ENCODE assay signal across 9 cellular contexts in genomic region chr12:113142173-113142885, GRCh38. TPM values are rescaled to one million over a fixed set of nuclear protein-coding genes. Genes with fewer than 3 reads are reported as not detected.
DNase-seq lines count a peak whose midpoint lies in the region; ATAC-seq, FAIRE-seq and TF ChIP-seq lines count a peak whose summit lies in the region.
"Had no signal": no experiment of that assay in that cellular context is flagged by ENCODE, and none has a peak within 500 bp of the region (broad histone marks: within the 10 kb centered on the region; RNA-seq: fewer than 3 reads in every experiment).

No MANE protein-coding gene starts in this region.

- H3K9ac ChIP-seq in Karpas-422 (ENCODE audit: low read length) (peak overlapping the region; percentile 21; the same call in 1 of the 2 replicates), GM12878 (ENCODE audit: control insufficient read depth, insufficient read depth, low read length) (peak overlapping the region; percentile 15; the same call in 1 of the 2 replicates)

- H3K4me2 ChIP-seq in Karpas-422 (ENCODE audit: low read depth, low read length, poor library complexity, severe bottlenecking) (no peak overlapping the region), GM12878 (ENCODE audit: control insufficient read depth, insufficient read depth) (peak overlapping the region; percentile 10; the same call in 1 of the 2 replicates)

- H3K36me3 ChIP-seq in CD4-positive, CD25-positive, alpha-beta regulatory T cell (ENCODE audit: control insufficient read depth, insufficient read depth, low read length), result no peaks in the 10 kb centered on the region
- no peaks in the 10 kb centered on the region for H3K36me3 ChIP-seq in Karpas-422 (ENCODE audit: insufficient read depth, low read length)
- H3K36me3 ChIP-seq in GM12878 (ENCODE audit: control insufficient read depth in 2 of 2, insufficient read depth in 2 of 2, low read length in 1 of 2), result no peaks in the 10 kb centered on the region
- H3K36me3 ChIP-seq: brain microvascular endothelial cell had no signal

- H4K20me1 ChIP-seq in Karpas-422 (ENCODE audit: insufficient read depth, low read depth, low read length) (no peaks in the 10 kb centered on the region), GM12878 (ENCODE audit: control insufficient read depth, insufficient read depth) (no peaks in the 10 kb centered on the region)

- no peak for TF ChIP-seq CTCF in GM12878 (IDR thresholded peaks at IDR 0.05 in 2 of 3, conservative IDR thresholded peaks at IDR 0.05 in 1 of 3; ENCODE audit: control insufficient read depth in 2 of 3, extremely low read depth in 1 of 3, insufficient read depth in 1 of 3, low read depth in 3 of 3, low read length in 3 of 3)

- no peaks in the 10 kb centered on the region for H3K4me1 ChIP-seq in CD4-positive, CD25-positive, alpha-beta regulatory T cell (ENCODE audit: control insufficient read depth, insufficient read depth, low read length, poor library complexity, severe bottlenecking)
- peaks cover 12% of the 10 kb centered on the region for H3K4me1 ChIP-seq in Karpas-422 (ENCODE audit: low read length)
- no peaks in the 10 kb centered on the region; the same call in 1 of the 2 replicates for H3K4me1 ChIP-seq in GM12878 (ENCODE audit: control insufficient read depth, insufficient read depth, low read length)

- H3K36me3 Mint-ChIP-seq in CD4-positive, CD25-positive, alpha-beta regulatory T cell, result no peaks in the 10 kb centered on the region

- H3K4me1 Mint-ChIP-seq in CD4-positive, CD25-positive, alpha-beta regulatory T cell, result peaks cover 0 to 6% (median 2%) of the 10 kb centered on the region in 4 donors

- POLR2A ChIA-PET in GM12878 (lab: Charles Lee), result interaction anchor here (1.5 kb wide), 1 partner anchor 11 kb away, joined by 4 read pairs; no protein-coding TSS in a partner anchor

- in situ Hi-C loops in GM12878 (cut with MboI), result no loop called here

- no peak for TF ChIP-seq POLR2A in GM12878 (IDR thresholded peaks at IDR 0.05; ENCODE audit: low read depth, low read length)

- TF ChIP-seq RAD21 in GM12878 (IDR thresholded peaks at IDR 0.05; ENCODE audit: insufficient read depth, low read depth, low read length), result no peak

- H3K4me3 Mint-ChIP-seq in CD4-positive, CD25-positive, alpha-beta regulatory T cell, result no peak overlapping the region

- H3K79me2 ChIP-seq in Karpas-422 (ENCODE audit: low read length) (no peaks in the 10 kb centered on the region), GM12878 (ENCODE audit: control insufficient read depth, insufficient read depth, low read length) (no peaks in the 10 kb centered on the region)

- 31% methylated on average over 14 of the region's 17 CpGs for WGBS in GM12878 (ENCODE audit: insufficient coverage, insufficient replicate concordance, low lambda C conversion rate, missing lambda C conversion rate)

- TF ChIP-seq EP300 in GM12878 (IDR thresholded peaks at IDR 0.05; ENCODE audit: borderline replicate concordance in 1 of 2, control insufficient read depth in 1 of 2, low read depth in 2 of 2, low read length in 2 of 2), result no peak

- no peak for FAIRE-seq in GM12878 (lab: Jason Lieb, UNC)

- no TSS peak for BruUV-seq in GM12878 (replicated peaks; lab: Mats Ljungman, UMichigan)

- no peak overlapping the region for H3K4me3 ChIP-seq in CD4-positive, CD25-positive, alpha-beta regulatory T cell (ENCODE audit: low read depth, low read length)
- H3K4me3 ChIP-seq in Karpas-422 (ENCODE audit: low read length) (no peak overlapping the region), GM12878 (no peak overlapping the region)

- ATAC-seq in CD4-positive, CD25-positive, alpha-beta regulatory T cell (ENCODE audit: low read depth in 2 of 2), result peak; percentile 22 to 34
- ATAC-seq in GM12878, result peak; percentile 50
- ATAC-seq in GM21529 (IDR thresholded peaks at IDR 0.05; ENCODE audit: unreplicated experiment), result no peak
- ATAC-seq in HG02763 (IDR thresholded peaks at IDR 0.05; ENCODE audit: unreplicated experiment), result no peak

- peak overlapping the region; percentile 85; the same call in 1 of the 2 replicates for H2AFZ ChIP-seq in Karpas-422 (ENCODE audit: low read length)
- peak overlapping the region; percentile 47 for H2AFZ ChIP-seq in GM12878 (ENCODE audit: control insufficient read depth, low read depth, low read length)

- intact Hi-C loops in GM12878 (cut with micrococcal nuclease; ENCODE audit: unreplicated experiment), result no loop called here

- H3K9me2 ChIP-seq in Karpas-422 (replicated peaks; ENCODE audit: insufficient read depth, low read length), result no peaks in the 10 kb centered on the region

- CTCF ChIA-PET in GM12878 (lab: Yijun Ruan, JAX), result interaction anchor here (2.0 kb wide), 1 partner anchor 30 kb away, joined by 10 read pairs; no protein-coding TSS in a partner anchor

- H3K9me3 ChIP-seq in CD4-positive, CD25-positive, alpha-beta regulatory T cell (ENCODE audit: control insufficient read depth in 2 of 2, low read length in 2 of 2), result no peaks in the 10 kb centered on the region
- no peaks in the 10 kb centered on the region for H3K9me3 ChIP-seq in Karpas-422 (ENCODE audit: low read length)
- no peaks in the 10 kb centered on the region for H3K9me3 ChIP-seq in GM12878 (replicated peaks; ENCODE audit: control insufficient read depth, insufficient read depth, low read length)

- no peak for DNase-seq in CD4-positive, CD25-positive, alpha-beta regulatory T cell
- DNase-seq in Karpas-422, result no peak
- DNase-seq in GM12878 (ENCODE audit: low read depth, low spot score), result no peak
- DNase-seq in myocyte (ENCODE audit: low read depth), result peak; percentile 57
- DNase-seq in effector CD8-positive, alpha-beta T cell (lab: John Stamatoyannopoulos, UW), result no peak
- DNase-seq in NCI-H128 (lab: John Stamatoyannopoulos, UW; ENCODE audit: unreplicated experiment), result no peak
- DNase-seq: brain microvascular endothelial cell had no signal

- H3K27me3 ChIP-seq in CD4-positive, CD25-positive, alpha-beta regulatory T cell (ENCODE audit: control insufficient read depth, insufficient read depth, low read length), result no peaks in the 10 kb centered on the region
- H3K27me3 ChIP-seq in Karpas-422 (ENCODE audit: low read length) (no peaks in the 10 kb centered on the region), GM12878 (replicated peaks in 1 of 2; ENCODE audit: control insufficient read depth in 2 of 2, insufficient read depth in 2 of 2, low read length in 1 of 2) (no peaks in the 10 kb centered on the region)
- H3K27me3 ChIP-seq: brain microvascular endothelial cell had no signal

- peaks cover 0 to 3% (median 0%) of the 10 kb centered on the region in 7 donors for H3K9me3 Mint-ChIP-seq in CD4-positive, CD25-positive, alpha-beta regulatory T cell

- no peaks in the 10 kb centered on the region for H3K27me3 Mint-ChIP-seq in CD4-positive, CD25-positive, alpha-beta regulatory T cell

- SMC1A ChIA-PET in GM12878 (lab: Charles Lee; ENCODE audit: uncharacterized antibody, unreplicated experiment), result interaction anchor here (0.9 to 1.3 kb wide), 2 partner anchors 10 to 149 kb away, joined by 3 to 5 read pairs; no protein-coding TSS in a partner anchor

- no peak overlapping the region for H3K27ac ChIP-seq in CD4-positive, CD25-positive, alpha-beta regulatory T cell (ENCODE audit: insufficient read depth, low read length, poor library complexity, severe bottlenecking)
- no peak overlapping the region for H3K27ac ChIP-seq in Karpas-422 (ENCODE audit: low read length)
- peak overlapping the region; percentile 7; the same call in 1 of the 2 replicates for H3K27ac ChIP-seq in GM12878 (ENCODE audit: control insufficient read depth, insufficient read depth)
- H3K27ac ChIP-seq: brain microvascular endothelial cell had no signal

- RAD21 ChIA-PET in GM12878 (lab: Charles Lee; ENCODE audit: unreplicated experiment), result interaction anchor here (1.6 kb wide), 1 partner anchor 11 kb away, joined by 6 read pairs; no protein-coding TSS in a partner anchor

- peak overlapping the region; percentile 17 to 78 (median 51) for H3K27ac Mint-ChIP-seq in CD4-positive, CD25-positive, alpha-beta regulatory T cell

RNA-seq across cellular contexts. Expression of gene RASAL1, which starts 6.8 kb away (rescaled TPM):
- not detected for total RNA-seq in CD4-positive, CD25-positive, alpha-beta regulatory T cell
- under 1 TPM in 3 of 4 donors, not detected in 1; 0.42 to 0.79 (median 0.73) TPM for polyA plus RNA-seq in CD4-positive, CD25-positive, alpha-beta regulatory T cell
- 3.3 and 3.4 TPM in 2 replicates for total RNA-seq in Karpas-422 (2014; rRNA removed; shearing (Covaris generic); ENCODE audit: low replicate concordance)
- total RNA-seq in GM12878 (2013; cell fraction: nucleolus; rRNA removed), result 6.7 and 11.6 TPM in 2 replicates
- 1.0 TPM in 1 of 2 replicates, not detected in the other for total RNA-seq in GM12878 (2014; rRNA removed)
- total RNA-seq in GM12878 (2014; rRNA removed; fragmentation: Illumina TruSeq; extraction: Trizol), result not detected in 2 replicates
- not detected in 2 replicates for total RNA-seq in GM12878 (2021)
- polyA plus RNA-seq in GM12878 (2011; ENCODE audit: low read depth), result 0.13 TPM
- polyA plus RNA-seq in GM12878 (2011; rRNA removed), result 0.53 and 0.79 TPM in 2 replicates
- polyA plus RNA-seq in GM12878 (2011; cell fraction: cytosol; rRNA removed), result 0.84 and 0.88 TPM in 2 replicates
- 1.8 and 3.5 TPM in 2 replicates for polyA plus RNA-seq in GM12878 (2011; cell fraction: nucleus; rRNA removed)
- 0.24 and 0.31 TPM in 2 replicates for polyA plus RNA-seq in GM12878 (2012)
- not detected in 2 replicates for polyA plus RNA-seq in GM12878 (2014; fragmentation: Illumina TruSeq; extraction: Trizol)
- polyA plus RNA-seq in GM12878 (2014; fragmentation: Nextera tagmentation; extraction: Ambion mirVana), result not detected
- 0.04 TPM in 1 of 2 replicates, not detected in the other for polyA plus RNA-seq in GM12878 (2014; rRNA removed)
- under 1 TPM; 0.12 to 0.25 TPM for polyA plus RNA-seq in GM12878 (2016; fragmentation: Nextera tagmentation; extraction: Ambion mirVana)
- 0.22 and 1.2 TPM in 2 replicates for polyA minus RNA-seq in GM12878 (2011; rRNA and poly(A)+ RNA removed)
- 0.42 TPM in 1 of 2 replicates, not detected in the other for polyA minus RNA-seq in GM12878 (2011; cell fraction: cytosol; rRNA and poly(A)+ RNA removed)
- polyA minus RNA-seq in GM12878 (2011; cell fraction: nucleus; rRNA and poly(A)+ RNA removed), result 0.48 and 1.1 TPM in 2 replicates
- not detected in 2 replicates for total RNA-seq in myocyte
- polyA plus RNA-seq in myocyte (2012), result not detected

RNA-seq across cellular contexts. Expression of gene CFAP73, which starts 7.2 kb away (rescaled TPM):
- total RNA-seq in CD4-positive, CD25-positive, alpha-beta regulatory T cell, result 0.42 TPM
- polyA plus RNA-seq in CD4-positive, CD25-positive, alpha-beta regulatory T cell, result not detected
- not detected in 2 replicates for total RNA-seq in Karpas-422 (2014; rRNA removed; shearing (Covaris generic); ENCODE audit: low replicate concordance)
- total RNA-seq in GM12878 (2013; cell fraction: nucleolus; rRNA removed), result 0.39 and 0.44 TPM in 2 replicates
- total RNA-seq in GM12878 (2014; rRNA removed) (not detected in 2 replicates), GM12878 (2014; rRNA removed; fragmentation: Illumina TruSeq; extraction: Trizol) (not detected in 2 replicates), GM12878 (2021) (0.18 TPM in 1 of 2 replicates, not detected in the other), myocyte (not detected in 2 replicates)
- not detected for polyA plus RNA-seq in GM12878 (2011; ENCODE audit: low read depth)
- polyA plus RNA-seq in GM12878 (2011; rRNA removed) (not detected in 2 replicates), GM12878 (2014; fragmentation: Illumina TruSeq; extraction: Trizol) (not detected in 2 replicates), GM12878 (2014; fragmentation: Nextera tagmentation; extraction: Ambion mirVana) (not detected), GM12878 (2014; rRNA removed) (not detected in 2 replicates), GM12878 (2016; fragmentation: Nextera tagmentation; extraction: Ambion mirVana) (not detected)
- polyA plus RNA-seq in GM12878 (2011; cell fraction: cytosol; rRNA removed), result 0.07 TPM in 1 of 2 replicates, not detected in the other
- polyA plus RNA-seq in GM12878 (2011; cell fraction: nucleus; rRNA removed), result not detected in 2 replicates
- polyA plus RNA-seq in GM12878 (2012), result 0.17 and 0.35 TPM in 2 replicates
- polyA minus RNA-seq in GM12878 (2011; rRNA and poly(A)+ RNA removed), result not detected in 2 replicates
- polyA minus RNA-seq in GM12878 (2011; cell fraction: cytosol; rRNA and poly(A)+ RNA removed), result not detected in 2 replicates
- not detected in 2 replicates for polyA minus RNA-seq in GM12878 (2011; cell fraction: nucleus; rRNA and poly(A)+ RNA removed)
- 0.06 TPM for polyA plus RNA-seq in myocyte (2012)

RNA-seq across cellular contexts. Expression of gene DDX54, which starts 42.9 kb away (rescaled TPM):
- total RNA-seq in CD4-positive, CD25-positive, alpha-beta regulatory T cell, result 75.5 TPM
- 10 to 100 TPM; 12.5 to 20.8 (median 17.8) TPM for polyA plus RNA-seq in CD4-positive, CD25-positive, alpha-beta regulatory T cell
- 28.2 and 81.5 TPM in 2 replicates for total RNA-seq in Karpas-422 (2014; rRNA removed; shearing (Covaris generic); ENCODE audit: low replicate concordance)
- total RNA-seq in GM12878 (2013; cell fraction: nucleolus; rRNA removed), result 71.0 and 82.8 TPM in 2 replicates
- 44.3 and 58.9 TPM in 2 replicates for total RNA-seq in GM12878 (2014; rRNA removed)
- total RNA-seq in GM12878 (2014; rRNA removed; fragmentation: Illumina TruSeq; extraction: Trizol), result 24.7 and 28.8 TPM in 2 replicates
- total RNA-seq in GM12878 (2021), result 94.6 and 115 TPM in 2 replicates
- polyA plus RNA-seq in GM12878 (2011; ENCODE audit: low read depth), result 14.3 TPM
- polyA plus RNA-seq in GM12878 (2011; rRNA removed), result 37.5 and 73.2 TPM in 2 replicates
- 85.9 and 87.1 TPM in 2 replicates for polyA plus RNA-seq in GM12878 (2011; cell fraction: cytosol; rRNA removed)
- polyA plus RNA-seq in GM12878 (2011; cell fraction: nucleus; rRNA removed), result 94.1 and 163 TPM in 2 replicates
- polyA plus RNA-seq in GM12878 (2012), result 43.7 and 47.2 TPM in 2 replicates
- 6.2 and 27.9 TPM in 2 replicates for polyA plus RNA-seq in GM12878 (2014; fragmentation: Illumina TruSeq; extraction: Trizol)
- 1 to 10 TPM; 1.9 to 8.6 TPM for polyA plus RNA-seq in GM12878 (2014; fragmentation: Nextera tagmentation; extraction: Ambion mirVana)
- polyA plus RNA-seq in GM12878 (2014; rRNA removed), result 53.7 and 67.0 TPM in 2 replicates
- 10 to 100 TPM; 69.7 to 71.9 TPM for polyA plus RNA-seq in GM12878 (2016; fragmentation: Nextera tagmentation; extraction: Ambion mirVana)
- 43.9 and 84.0 TPM in 2 replicates for polyA minus RNA-seq in GM12878 (2011; rRNA and poly(A)+ RNA removed)
- 28.2 and 42.1 TPM in 2 replicates for polyA minus RNA-seq in GM12878 (2011; cell fraction: cytosol; rRNA and poly(A)+ RNA removed)
- 34.2 and 48.4 TPM in 2 replicates for polyA minus RNA-seq in GM12878 (2011; cell fraction: nucleus; rRNA and poly(A)+ RNA removed)
- total RNA-seq in myocyte, result 78.5 and 80.3 TPM in 2 replicates
- 39.6 TPM for polyA plus RNA-seq in myocyte (2012)

RNA-seq across cellular contexts. Expression of gene RITA1, which starts 43.2 kb away (rescaled TPM):
- total RNA-seq in CD4-positive, CD25-positive, alpha-beta regulatory T cell, result 10.1 TPM
- 10 to 100 TPM; 20.4 to 38.3 (median 24.2) TPM for polyA plus RNA-seq in CD4-positive, CD25-positive, alpha-beta regulatory T cell
- total RNA-seq in Karpas-422 (2014; rRNA removed; shearing (Covaris generic); ENCODE audit: low replicate concordance), result 34.3 and 47.3 TPM in 2 replicates
- 37.9 and 38.4 TPM in 2 replicates for total RNA-seq in GM12878 (2013; cell fraction: nucleolus; rRNA removed)
- total RNA-seq in GM12878 (2014; rRNA removed), result 32.8 and 39.6 TPM in 2 replicates
- 16.3 and 18.9 TPM in 2 replicates for total RNA-seq in GM12878 (2014; rRNA removed; fragmentation: Illumina TruSeq; extraction: Trizol)
- 29.2 and 31.4 TPM in 2 replicates for total RNA-seq in GM12878 (2021)
- 24.5 TPM for polyA plus RNA-seq in GM12878 (2011; ENCODE audit: low read depth)
- 15.2 and 19.9 TPM in 2 replicates for polyA plus RNA-seq in GM12878 (2011; rRNA removed)
- polyA plus RNA-seq in GM12878 (2011; cell fraction: cytosol; rRNA removed), result 29.9 and 37.4 TPM in 2 replicates
- polyA plus RNA-seq in GM12878 (2011; cell fraction: nucleus; rRNA removed), result 20.2 and 21.3 TPM in 2 replicates
- 16.1 and 17.4 TPM in 2 replicates for polyA plus RNA-seq in GM12878 (2012)
- polyA plus RNA-seq in GM12878 (2014; fragmentation: Illumina TruSeq; extraction: Trizol), result 5.3 and 13.7 TPM in 2 replicates
- 1 to 10 TPM; 2.3 to 6.4 TPM for polyA plus RNA-seq in GM12878 (2014; fragmentation: Nextera tagmentation; extraction: Ambion mirVana)
- 27.3 and 29.8 TPM in 2 replicates for polyA plus RNA-seq in GM12878 (2014; rRNA removed)
- polyA plus RNA-seq in GM12878 (2016; fragmentation: Nextera tagmentation; extraction: Ambion mirVana), result 10 to 100 TPM; 37.4 to 39.9 TPM
- polyA minus RNA-seq in GM12878 (2011; rRNA and poly(A)+ RNA removed), result 13.3 and 30.4 TPM in 2 replicates
- 9.5 and 9.9 TPM in 2 replicates for polyA minus RNA-seq in GM12878 (2011; cell fraction: cytosol; rRNA and poly(A)+ RNA removed)
- polyA minus RNA-seq in GM12878 (2011; cell fraction: nucleus; rRNA and poly(A)+ RNA removed), result 10.6 and 25.4 TPM in 2 replicates
- total RNA-seq in myocyte, result 43.7 and 65.3 TPM in 2 replicates
- 24.9 TPM for polyA plus RNA-seq in myocyte (2012)

Comparison
In these comparisons a context has a peak if more than half of its experiments do, and no peak if none do; other contexts are left out.
1. ATAC-seq: peak in CD4-positive, CD25-positive, alpha-beta regulatory T cell (2 of 2) and GM12878 (single experiment); none in GM21529 (single experiment) and HG02763 (single experiment).